8 cellular contexts compared by ENCODE assay signal in the genomic region with DNA sequence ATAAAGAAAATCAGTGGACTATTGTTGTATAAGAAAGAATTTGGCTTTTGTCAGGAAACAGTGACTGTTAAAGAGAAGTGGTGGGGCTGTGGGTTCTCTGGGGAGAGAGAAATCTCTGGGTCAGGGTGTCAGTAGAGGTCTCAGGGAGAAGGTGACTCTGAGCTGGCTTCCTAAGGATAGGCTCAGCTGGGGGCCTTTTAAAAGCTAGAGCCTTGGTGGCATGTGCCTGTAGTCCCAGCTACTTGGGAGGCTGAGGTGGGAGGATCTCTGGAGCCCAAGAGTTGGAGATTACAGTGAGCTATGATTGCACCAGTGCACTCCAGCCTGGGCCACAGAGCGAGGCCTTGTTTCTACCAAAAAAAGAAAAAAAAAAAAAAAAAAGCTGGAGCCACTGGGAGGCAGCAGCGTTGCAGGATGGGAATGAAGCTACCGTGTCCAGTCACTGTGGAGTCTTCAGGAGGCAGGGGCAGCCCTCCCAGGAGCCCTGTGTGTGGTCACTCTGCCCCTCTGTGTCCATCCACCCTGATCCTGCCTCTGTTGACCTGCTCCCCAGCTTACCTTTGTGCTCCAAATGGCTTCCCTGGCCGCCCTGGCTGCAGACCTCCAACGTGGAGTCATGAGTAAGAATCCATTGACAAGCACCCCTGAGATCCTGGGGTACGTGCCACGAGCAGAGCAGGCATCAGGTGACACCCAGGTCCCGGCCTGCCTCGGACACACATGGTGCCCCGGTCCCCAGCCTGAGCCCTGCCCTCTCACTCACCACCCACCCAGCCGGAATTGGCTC.
A peak's percentile ranks its signal among the peaks of the same experiment; 100 is the strongest.
DNase-seq lines count a peak whose midpoint lies in the region; ATAC-seq and TF ChIP-seq lines count a peak whose summit lies in the region.

No MANE protein-coding gene starts in this region.

- H3K4me2 ChIP-seq in BLaER1 treated with 17β-estradiol and CSF1 and Interleukin-3, amounts not matched to agents 10 nM and 100 nM = peak overlapping the region in 4 of 11 experiments; percentile 15 to 40 (median 26); a peak in 5 of 22 replicates
- no peak overlapping the region for H3K4me2 ChIP-seq in Loucy (ENCODE audit: low read depth, low read length, poor library complexity, severe bottlenecking)

- no peaks in the 10 kb centered on the region for H3K9me2 ChIP-seq in Loucy (replicated peaks; ENCODE audit: low read depth, low read length)

- no peaks in the 10 kb centered on the region for H4K20me1 ChIP-seq in BLaER1 treated with 17β-estradiol and CSF1 and Interleukin-3, amounts not matched to agents 10 nM and 100 nM
- H4K20me1 ChIP-seq in Loucy (ENCODE audit: insufficient read depth, low read length, poor library complexity, severe bottlenecking) = no peaks in the 10 kb centered on the region

- no peaks in the 10 kb centered on the region for H3K79me2 ChIP-seq in Loucy (ENCODE audit: insufficient read depth, low read length)

- H3K4me3 ChIP-seq in BLaER1 treated with 17β-estradiol and CSF1 and Interleukin-3, amounts not matched to agents 10 nM and 100 nM = no peak overlapping the region
- no peak overlapping the region for H3K4me3 ChIP-seq in Loucy (ENCODE audit: low read length, poor library complexity, severe bottlenecking)
- H3K4me3 ChIP-seq in coronary artery = no peak overlapping the region

- H3K9ac ChIP-seq in BLaER1 treated with 17β-estradiol and CSF1 and Interleukin-3, amounts not matched to agents 10 nM and 100 nM = peak overlapping the region in 4 of 11 experiments; percentile 23 to 60 (median 34); a peak in 5 of 22 replicates
- no peak overlapping the region for H3K9ac ChIP-seq in Loucy (ENCODE audit: low read depth, low read length, poor library complexity, severe bottlenecking)

- H3F3A ChIP-seq in Loucy (ENCODE audit: low read depth) = peaks cover 5% of the 10 kb centered on the region; the same call in 1 of the 2 replicates

- no peak for ATAC-seq in HG02885 (IDR thresholded peaks at IDR 0.05; ENCODE audit: poor library complexity, unreplicated experiment)
- no peak for ATAC-seq in GM21786 (IDR thresholded peaks at IDR 0.05; ENCODE audit: unreplicated experiment)
- no peak for ATAC-seq in GM21529 (IDR thresholded peaks at IDR 0.05; ENCODE audit: unreplicated experiment)

- TF ChIP-seq CTCF in Loucy (conservative IDR thresholded peaks at IDR 0.05; ENCODE audit: low read length) = peak; percentile 29
- no peak for TF ChIP-seq CTCF in coronary artery (IDR thresholded peaks at IDR 0.05)

- no peaks in the 10 kb centered on the region for H3K27me3 ChIP-seq in BLaER1 treated with 17β-estradiol and CSF1 and Interleukin-3, amounts not matched to agents 10 nM and 100 nM
- no peaks in the 10 kb centered on the region for H3K27me3 ChIP-seq in Loucy (ENCODE audit: insufficient read depth, low read length, poor library complexity, severe bottlenecking)

- H3K27ac ChIP-seq in BLaER1 treated with 17β-estradiol and CSF1 and Interleukin-3, amounts not matched to agents 10 nM and 100 nM = peak overlapping the region in 6 of 11 experiments; percentile 5 to 62 (median 22); a peak in 5 of 22 replicates
- peak overlapping the region; percentile 60 to 80 for H3K27ac ChIP-seq in coronary artery

- peaks cover 0 to 8% (median 0%) of the 10 kb centered on the region in 11 experiments; a peak in 2 of 22 replicates for H3K36me3 ChIP-seq in BLaER1 treated with 17β-estradiol and CSF1 and Interleukin-3, amounts not matched to agents 10 nM and 100 nM
- no peaks in the 10 kb centered on the region for H3K36me3 ChIP-seq in Loucy (ENCODE audit: insufficient read depth, low read length)

- DNase-seq in coronary artery (ENCODE audit: low spot score) (no peak), midbrain (lab: John Stamatoyannopoulos, UW) (peak; percentile 46), glomerular visceral epithelial cell (ENCODE audit: extremely low spot score) (no peak)

- peaks cover 11 to 26% (median 17%) of the 10 kb centered on the region in 10 experiments for H3K4me1 ChIP-seq in BLaER1 treated with 17β-estradiol and CSF1 and Interleukin-3, amounts not matched to agents 10 nM and 100 nM
- peaks cover 9% of the 10 kb centered on the region for H3K4me1 ChIP-seq in Loucy (ENCODE audit: insufficient read depth, low read length, poor library complexity, severe bottlenecking)

- H2AFZ ChIP-seq in Loucy (ENCODE audit: low read length) = no peak overlapping the region

- no peaks in the 10 kb centered on the region for H3K9me3 ChIP-seq in BLaER1 treated with 17β-estradiol and CSF1 and Interleukin-3, amounts not matched to agents 10 nM and 100 nM (replicated peaks in 1 of 11)
- no peaks in the 10 kb centered on the region for H3K9me3 ChIP-seq in Loucy (ENCODE audit: insufficient read depth, low read depth, low read length)
